Comparison of ENCODE assay signal across 2 cellular contexts in the genomic region with DNA sequence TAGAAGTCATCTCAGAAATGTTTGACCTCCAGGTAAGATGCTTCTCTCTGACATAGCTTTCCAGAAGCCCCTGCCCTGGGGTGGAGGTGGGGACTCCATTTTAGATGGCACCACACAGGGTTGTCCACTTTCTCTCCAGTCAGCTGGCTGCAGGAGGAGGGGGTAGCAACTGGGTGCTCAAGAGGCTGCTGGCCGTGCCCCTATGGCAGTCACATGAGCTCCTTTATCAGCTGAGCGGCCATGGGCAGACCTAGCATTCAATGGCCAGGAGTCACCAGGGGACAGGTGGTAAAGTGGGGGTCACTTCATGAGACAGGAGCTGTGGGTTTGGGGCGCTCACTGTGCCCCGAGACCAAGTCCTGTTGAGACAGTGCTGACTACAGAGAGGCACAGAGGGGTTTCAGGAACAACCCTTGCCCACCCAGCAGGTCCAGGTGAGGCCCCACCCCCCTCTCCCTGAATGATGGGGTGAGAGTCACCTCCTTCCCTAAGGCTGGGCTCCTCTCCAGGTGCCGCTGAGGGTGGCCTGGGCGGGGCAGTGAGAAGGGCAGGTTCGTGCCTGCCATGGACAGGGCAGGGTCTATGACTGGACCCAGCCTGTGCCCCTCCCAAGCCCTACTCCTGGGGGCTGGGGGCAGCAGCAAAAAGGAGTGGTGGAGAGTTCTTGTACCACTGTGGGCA.
TF ChIP-seq lines count a peak whose summit lies in the region.

No MANE protein-coding gene starts in this region.

TF ChIP-seq in HCT116, 20 proteins besides CTCF, POLR2A, EP300 and RAD21:
- TF ChIP-seq YY1 (IDR thresholded peaks at IDR 0.05; ENCODE audit: extremely low read depth, insufficient replicate concordance, low read depth, low read length) (no peak), CBX3 (IDR thresholded peaks at IDR 0.05; ENCODE audit: low read depth) (no peak), ELF1 (IDR thresholded peaks at IDR 0.05; ENCODE audit: borderline replicate concordance, low read depth) (no peak), TCF7L2 (IDR thresholded peaks at IDR 0.05; ENCODE audit: borderline replicate concordance, extremely low read depth, insufficient read depth, insufficient read length) (no peak), SP1 (IDR thresholded peaks at IDR 0.05; ENCODE audit: low read depth) (no peak), CEBPB (IDR thresholded peaks at IDR 0.05; ENCODE audit: low read depth) (no peak)
- TF ChIP-seq, protein P1, sequence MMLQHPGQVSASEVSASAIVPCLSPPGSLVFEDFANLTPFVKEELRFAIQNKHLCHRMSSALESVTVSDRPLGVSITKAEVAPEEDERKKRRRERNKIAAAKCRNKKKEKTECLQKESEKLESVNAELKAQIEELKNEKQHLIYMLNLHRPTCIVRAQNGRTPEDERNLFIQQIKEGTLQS (IDR thresholded peaks at IDR 0.05), result no peak
- TF ChIP-seq, protein P2, sequence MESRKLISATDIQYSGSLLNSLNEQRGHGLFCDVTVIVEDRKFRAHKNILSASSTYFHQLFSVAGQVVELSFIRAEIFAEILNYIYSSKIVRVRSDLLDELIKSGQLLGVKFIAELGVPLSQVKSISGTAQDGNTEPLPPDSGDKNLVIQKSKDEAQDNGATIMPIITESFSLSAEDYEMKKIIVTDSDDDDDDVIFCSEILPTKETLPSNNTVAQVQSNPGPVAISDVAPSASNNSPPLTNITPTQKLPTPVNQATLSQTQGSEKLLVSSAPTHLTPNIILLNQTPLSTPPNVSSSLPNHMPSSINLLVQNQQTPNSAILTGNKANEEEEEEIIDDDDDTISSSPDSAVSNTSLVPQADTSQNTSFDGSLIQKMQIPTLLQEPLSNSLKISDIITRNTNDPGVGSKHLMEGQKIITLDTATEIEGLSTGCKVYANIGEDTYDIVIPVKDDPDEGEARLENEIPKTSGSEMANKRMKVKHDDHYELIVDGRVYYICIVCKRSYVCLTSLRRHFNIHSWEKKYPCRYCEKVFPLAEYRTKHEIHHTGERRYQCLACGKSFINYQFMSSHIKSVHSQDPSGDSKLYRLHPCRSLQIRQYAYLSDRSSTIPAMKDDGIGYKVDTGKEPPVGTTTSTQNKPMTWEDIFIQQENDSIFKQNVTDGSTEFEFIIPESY (IDR thresholded peaks at IDR 0.05; ENCODE audit: extremely low read depth, insufficient replicate concordance, low read length), result no peak
- TF ChIP-seq, protein P3, sequence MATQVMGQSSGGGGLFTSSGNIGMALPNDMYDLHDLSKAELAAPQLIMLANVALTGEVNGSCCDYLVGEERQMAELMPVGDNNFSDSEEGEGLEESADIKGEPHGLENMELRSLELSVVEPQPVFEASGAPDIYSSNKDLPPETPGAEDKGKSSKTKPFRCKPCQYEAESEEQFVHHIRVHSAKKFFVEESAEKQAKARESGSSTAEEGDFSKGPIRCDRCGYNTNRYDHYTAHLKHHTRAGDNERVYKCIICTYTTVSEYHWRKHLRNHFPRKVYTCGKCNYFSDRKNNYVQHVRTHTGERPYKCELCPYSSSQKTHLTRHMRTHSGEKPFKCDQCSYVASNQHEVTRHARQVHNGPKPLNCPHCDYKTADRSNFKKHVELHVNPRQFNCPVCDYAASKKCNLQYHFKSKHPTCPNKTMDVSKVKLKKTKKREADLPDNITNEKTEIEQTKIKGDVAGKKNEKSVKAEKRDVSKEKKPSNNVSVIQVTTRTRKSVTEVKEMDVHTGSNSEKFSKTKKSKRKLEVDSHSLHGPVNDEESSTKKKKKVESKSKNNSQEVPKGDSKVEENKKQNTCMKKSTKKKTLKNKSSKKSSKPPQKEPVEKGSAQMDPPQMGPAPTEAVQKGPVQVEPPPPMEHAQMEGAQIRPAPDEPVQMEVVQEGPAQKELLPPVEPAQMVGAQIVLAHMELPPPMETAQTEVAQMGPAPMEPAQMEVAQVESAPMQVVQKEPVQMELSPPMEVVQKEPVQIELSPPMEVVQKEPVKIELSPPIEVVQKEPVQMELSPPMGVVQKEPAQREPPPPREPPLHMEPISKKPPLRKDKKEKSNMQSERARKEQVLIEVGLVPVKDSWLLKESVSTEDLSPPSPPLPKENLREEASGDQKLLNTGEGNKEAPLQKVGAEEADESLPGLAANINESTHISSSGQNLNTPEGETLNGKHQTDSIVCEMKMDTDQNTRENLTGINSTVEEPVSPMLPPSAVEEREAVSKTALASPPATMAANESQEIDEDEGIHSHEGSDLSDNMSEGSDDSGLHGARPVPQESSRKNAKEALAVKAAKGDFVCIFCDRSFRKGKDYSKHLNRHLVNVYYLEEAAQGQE (IDR thresholded peaks at IDR 0.05; ENCODE audit: low read depth), result no peak

TF ChIP-seq in H1, 55 proteins besides CTCF, POLR2A, EP300 and RAD21:
- no peak for TF ChIP-seq KDM5A (IDR thresholded peaks at IDR 0.05; ENCODE audit: low read length)
- no peak for TF ChIP-seq TEAD4 (IDR thresholded peaks at IDR 0.05; ENCODE audit: low read depth, low read length)
- TF ChIP-seq, protein P4, sequence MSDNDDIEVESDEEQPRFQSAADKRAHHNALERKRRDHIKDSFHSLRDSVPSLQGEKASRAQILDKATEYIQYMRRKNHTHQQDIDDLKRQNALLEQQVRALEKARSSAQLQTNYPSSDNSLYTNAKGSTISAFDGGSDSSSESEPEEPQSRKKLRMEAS (IDR thresholded peaks at IDR 0.05), result no peak
- TF ChIP-seq, protein P5, sequence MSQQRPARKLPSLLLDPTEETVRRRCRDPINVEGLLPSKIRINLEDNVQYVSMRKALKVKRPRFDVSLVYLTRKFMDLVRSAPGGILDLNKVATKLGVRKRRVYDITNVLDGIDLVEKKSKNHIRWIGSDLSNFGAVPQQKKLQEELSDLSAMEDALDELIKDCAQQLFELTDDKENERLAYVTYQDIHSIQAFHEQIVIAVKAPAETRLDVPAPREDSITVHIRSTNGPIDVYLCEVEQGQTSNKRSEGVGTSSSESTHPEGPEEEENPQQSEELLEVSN (IDR thresholded peaks at IDR 0.05), result no peak
- no peak for TF ChIP-seq NRF1 (IDR thresholded peaks at IDR 0.05; ENCODE audit: low read depth, low read length)
- no peak for TF ChIP-seq ASH2L (IDR thresholded peaks at IDR 0.05; ENCODE audit: low read length)
- no peak for TF ChIP-seq HDAC6 (IDR thresholded peaks at IDR 0.05; ENCODE audit: low read depth, low read length)
